Comparison of ENCODE assay signal across 11 cellular contexts in the genomic region with DNA sequence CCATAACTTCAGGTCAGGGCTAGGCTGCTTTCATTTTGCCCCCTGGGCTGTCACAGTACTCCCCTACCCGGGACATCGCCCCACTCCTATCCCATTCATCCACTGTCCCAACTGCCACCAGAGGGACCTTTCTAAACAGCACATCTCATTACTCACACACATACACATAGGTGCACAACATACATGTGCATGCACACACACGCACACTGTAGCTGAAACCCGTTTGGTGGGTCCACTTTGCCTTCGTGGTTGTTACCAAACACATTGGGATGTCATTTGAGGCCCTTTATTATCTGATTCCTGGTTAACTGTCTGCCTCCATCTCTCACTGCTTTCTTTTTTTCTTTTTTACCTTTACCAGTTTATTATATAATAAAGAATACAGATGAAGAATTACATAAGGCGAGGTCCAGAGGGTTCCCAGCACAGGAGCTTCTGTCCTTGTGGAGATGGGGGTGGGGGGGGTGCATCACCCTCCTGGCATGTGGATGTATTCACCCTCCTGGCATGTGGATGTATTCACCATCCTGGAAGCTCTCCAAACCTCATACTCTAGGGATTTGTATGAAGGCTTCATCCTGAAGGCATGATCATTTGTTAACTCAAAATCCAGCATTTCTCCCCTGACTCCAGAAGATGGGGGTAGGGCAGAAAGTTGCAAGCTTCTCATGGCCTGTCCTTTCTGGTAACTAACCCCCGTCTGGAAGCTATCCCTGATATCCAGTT.
DNase-seq lines count a peak whose midpoint lies in the region; ATAC-seq and TF ChIP-seq lines count a peak whose summit lies in the region.
"Had no signal": no experiment of that assay in that cellular context is flagged by ENCODE, and none has a peak within 500 bp of the region (broad histone marks: within the 10 kb centered on the region; RNA-seq: fewer than 3 reads in every experiment).

No MANE protein-coding gene starts in this region.

- H3K9ac ChIP-seq in HCT116 (ENCODE audit: low read length): peak overlapping the region; percentile 21; the same call in 1 of the 2 replicates

- RAD21 ChIA-PET in HCT116 (lab: Charles Lee; ENCODE audit: low non-redundant PET in 1 of 2, low total read pairs in 2 of 2, uncharacterized antibody in 2 of 2, unreplicated experiment in 2 of 2): no interaction called here

- DNase-seq in HCT116 (ENCODE audit: low read depth, low spot score) (peak; percentile 77), SW480 (ENCODE audit: low spot score) (peak; percentile 50), fibroblast of the aortic adventitia (ENCODE audit: low read depth) (peak; percentile 84), stromal cell of bone marrow (ENCODE audit: low read depth) (peak; percentile 92), NAMALWA (ENCODE audit: low spot score) (no peak), NCI-H2196 treated with DMSO at 0.1 percent for 48 hours (lab: John Stamatoyannopoulos, UW; ENCODE audit: unreplicated experiment) (no peak)
- DNase-seq: anterior cingulate cortex; NCI-H510A; stimulated activated CD4-positive, alpha-beta T cell treated with anti-CD3 and anti-CD28 coated beads, Interleukin-12 subunit alpha, Interleukin-12 subunit beta, amount 100 ng/mL, for 4 hours; stomach had no signal

- no peaks in the 10 kb centered on the region for H3K9me3 ChIP-seq in HCT116 (ENCODE audit: control insufficient read depth in 1 of 2, insufficient read depth in 1 of 2, low read depth in 1 of 2, low read length in 2 of 2)
- H3K9me3 ChIP-seq: stomach had no signal

- H4K20me1 ChIP-seq in HCT116 (ENCODE audit: insufficient read depth): no peaks in the 10 kb centered on the region

- H3K4me1 ChIP-seq in HCT116 (ENCODE audit: control insufficient read depth in 1 of 2, insufficient read depth in 2 of 2, low read length in 2 of 2): peaks cover 17 to 36% of the 10 kb centered on the region in 2 experiments

- TF ChIP-seq CTCF in HCT116 (IDR thresholded peaks at IDR 0.05 in 2 of 3, conservative IDR thresholded peaks at IDR 0.05 in 1 of 3; ENCODE audit: borderline replicate concordance in 1 of 3, insufficient read depth in 1 of 3, low read depth in 2 of 3, low read length in 2 of 3): no peak
- TF ChIP-seq CTCF in fibroblast of the aortic adventitia (IDR thresholded peaks at IDR 0.05; ENCODE audit: insufficient read depth, low read length): no peak

- BruUV-seq in HCT116 (replicated peaks; lab: Mats Ljungman, UMichigan): no TSS peak

- H3K4me3 ChIP-seq in HCT116 (replicated peaks in 1 of 2; ENCODE audit: low read depth in 1 of 2, low read length in 2 of 2) (no peak overlapping the region), fibroblast of the aortic adventitia (ENCODE audit: low read depth, low read length) (no peak overlapping the region)
- H3K4me3 ChIP-seq: stomach had no signal

- no peaks in the 10 kb centered on the region for H3K27me3 ChIP-seq in HCT116 (ENCODE audit: insufficient read depth, low read length)
- H3K27me3 ChIP-seq: stomach had no signal

- no peaks in the 10 kb centered on the region for H3K9me2 ChIP-seq in HCT116 (ENCODE audit: insufficient read depth)

- peak overlapping the region; percentile 56 for H3K4me2 ChIP-seq in HCT116 (ENCODE audit: low read length)

- POLR2A ChIA-PET in HCT116 (lab: Charles Lee): interaction anchor here (0.5 to 0.7 kb wide), 2 partner anchors 25 to 163 kb away, joined by 3 read pairs; no protein-coding TSS in a partner anchor

- H2AFZ ChIP-seq in HCT116 (ENCODE audit: low read depth, low read length, poor library complexity, severe bottlenecking): peak overlapping the region; percentile 47

- no peak for TF ChIP-seq POLR2A in HCT116 (IDR thresholded peaks at IDR 0.05; ENCODE audit: borderline replicate concordance, extremely low read depth, insufficient read depth, insufficient read length)

- H3K36me3 ChIP-seq in HCT116 (ENCODE audit: control insufficient read depth in 1 of 2, insufficient read depth in 2 of 2, low read length in 2 of 2): no peaks in the 10 kb centered on the region

- no peak overlapping the region for H3K27ac ChIP-seq in HCT116 (ENCODE audit: low read depth, low read length)
- H3K27ac ChIP-seq: stomach had no signal

- TF ChIP-seq RAD21 in HCT116 (IDR thresholded peaks at IDR 0.05; ENCODE audit: low read depth): no peak

- CTCF ChIA-PET in HCT116 (lab: Charles Lee): no interaction called here

- H3K79me2 ChIP-seq in HCT116 (ENCODE audit: insufficient read depth, low read length): no peaks in the 10 kb centered on the region

- ATAC-seq in HCT116 (peak; percentile 96), HG02588 (IDR thresholded peaks at IDR 0.05; ENCODE audit: unreplicated experiment) (no peak)

- intact Hi-C loops in HCT116 (cut with micrococcal nuclease): no loop called here

TF ChIP-seq in HCT116, 20 proteins besides CTCF, POLR2A, EP300 and RAD21:
- TF ChIP-seq ZFX (IDR thresholded peaks at IDR 0.05) (no peak), YY1 (IDR thresholded peaks at IDR 0.05; ENCODE audit: extremely low read depth, insufficient replicate concordance, low read depth, low read length) (no peak), EGR1 (IDR thresholded peaks at IDR 0.05; ENCODE audit: low read depth) (no peak), SIN3A (IDR thresholded peaks at IDR 0.05; ENCODE audit: low read depth) (no peak), POLR2AphosphoS5 (IDR thresholded peaks at IDR 0.05; ENCODE audit: low read depth, low read length) (peak; percentile 53; the same call in 1 of the 2 replicates), REST (IDR thresholded peaks at IDR 0.05; ENCODE audit: low read depth) (no peak), SP1 (IDR thresholded peaks at IDR 0.05; ENCODE audit: low read depth) (peak; percentile 42; the same call in 1 of the 2 replicates), ATF3 (IDR thresholded peaks at IDR 0.05) (peak; percentile 68), SRF (IDR thresholded peaks at IDR 0.05; ENCODE audit: low read depth) (peak; percentile 57; the same call in 1 of the 2 replicates), JUND (IDR thresholded peaks at IDR 0.05) (peak; percentile 86), CEBPB (IDR thresholded peaks at IDR 0.05; ENCODE audit: low read depth) (peak; percentile 45; the same call in 1 of the 2 replicates), ZBTB33 (IDR thresholded peaks at IDR 0.05; ENCODE audit: extremely low read depth, insufficient replicate concordance, low read length) (no peak), EZH2 (IDR thresholded peaks at IDR 0.05) (no peak), FOSL1 (IDR thresholded peaks at IDR 0.05; ENCODE audit: low read depth) (peak; percentile 94), CBX3 (IDR thresholded peaks at IDR 0.05; ENCODE audit: low read depth) (no peak), TCF7L2 (IDR thresholded peaks at IDR 0.05; ENCODE audit: borderline replicate concordance, extremely low read depth, insufficient read depth, insufficient read length) (no peak), ELF1 (IDR thresholded peaks at IDR 0.05; ENCODE audit: borderline replicate concordance, low read depth) (no peak), ZNF274 (IDR thresholded peaks at IDR 0.05; ENCODE audit: low read depth, low read length) (no peak)
- TF ChIP-seq, protein P1, sequence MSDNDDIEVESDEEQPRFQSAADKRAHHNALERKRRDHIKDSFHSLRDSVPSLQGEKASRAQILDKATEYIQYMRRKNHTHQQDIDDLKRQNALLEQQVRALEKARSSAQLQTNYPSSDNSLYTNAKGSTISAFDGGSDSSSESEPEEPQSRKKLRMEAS (IDR thresholded peaks at IDR 0.05): no peak

Comparison
In these comparisons a context has a peak if more than half of its experiments do, and no peak if none do; other contexts are left out.
1. DNase-seq: peak in HCT116 (single experiment), SW480 (single experiment), fibroblast of the aortic adventitia (single experiment) and stromal cell of bone marrow (single experiment); none in NAMALWA (single experiment) and NCI-H2196 treated with DMSO at 0.1 percent for 48 hours (single experiment).